Comparison of ENCODE assay signal across 14 cellular contexts in the genomic region with DNA sequence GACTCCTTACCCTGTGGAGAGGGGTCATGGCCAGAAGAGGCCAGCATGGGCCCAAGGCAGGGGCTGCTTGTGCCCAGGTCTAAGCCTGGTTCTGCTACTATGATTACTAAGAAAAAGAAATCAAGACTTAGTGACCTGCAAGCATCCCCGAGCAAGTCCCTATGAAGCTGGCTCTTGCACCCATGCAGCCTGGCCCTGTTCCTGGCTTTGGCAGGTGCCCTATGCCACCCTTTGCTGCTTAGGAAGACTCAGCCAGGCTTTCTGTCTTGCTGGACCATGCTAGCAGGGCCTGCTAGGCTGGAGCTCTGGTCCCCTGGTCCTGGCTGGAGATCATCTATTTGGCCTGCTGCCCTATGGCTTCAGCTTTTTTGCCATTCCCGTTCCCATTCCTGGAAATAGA.
DNase-seq lines count a peak whose midpoint lies in the region.
"Had no signal": no experiment of that assay in that cellular context is flagged by ENCODE, and none has a peak within 500 bp of the region (broad histone marks: within the 10 kb centered on the region; RNA-seq: fewer than 3 reads in every experiment).

No MANE protein-coding gene starts in this region.

- DNase-seq in G401 (ENCODE audit: low spot score) (peak; percentile 64), cerebellar cortex (ENCODE audit: low spot score) (peak; percentile 57), islet precursor cell (peak; percentile 46), ureter (ENCODE audit: low spot score) (peak; percentile 23), NCI-H187 treated with DMSO at 0.1 percent for 48 hours (lab: John Stamatoyannopoulos, UW) (no peak), NCI-H446 (lab: John Stamatoyannopoulos, UW) (no peak)
- DNase-seq: ACHN; BE2C; CD4-positive, CD25-positive, alpha-beta regulatory T cell; CD8-positive, alpha-beta memory T cell; COR-L47; DMS 273 treated with DMSO at 0.1 percent for 48 hours; GDM1; HCEC 1CT had no signal

- in situ Hi-C loops in G401 (cut with HindIII; ENCODE audit: low sequenced_read_pairs): no loop called here

Comparison
In these comparisons a context has a peak if more than half of its experiments do, and no peak if none do; other contexts are left out.
1. DNase-seq: peak in G401 (single experiment), cerebellar cortex (single experiment), islet precursor cell (single experiment) and ureter (single experiment); none in NCI-H187 treated with DMSO at 0.1 percent for 48 hours (single experiment) and NCI-H446 (0 of 2).